Comparison of ENCODE assay signal across 15 cellular contexts in genomic region chr3:85535517-85535916, GRCh38.
"Had no signal": no experiment of that assay in that cellular context is flagged by ENCODE, and none has a peak within 500 bp of the region (broad histone marks: within the 10 kb centered on the region; RNA-seq: fewer than 3 reads in every experiment).

No MANE protein-coding gene starts in this region.

- FAIRE-seq: keratinocyte had no signal

- H3K9me3 Mint-ChIP-seq: endodermal cell; stimulated activated naive CD8-positive, alpha-beta T cell treated with anti-CD3 and anti-CD28 coated beads, Interleukin-15, Interleukin-2, amounts not matched to agents 100 ng/mL and 50 ng/mL, for 24 hours had no signal

- ATAC-seq: activated CD4-positive, CD25-positive, alpha-beta regulatory T cell treated with anti-CD3 and anti-CD28 coated beads, Interleukin-2, amount 50 U/mL, for 24 hours; activated CD8-positive, alpha-beta T cell treated with anti-CD3 and anti-CD28 coated beads, Interleukin-2, amount 10 ng/mL, durations not matched to agents 7 days and 5 days; body of pancreas; left lobe of liver had no signal

- H3K4me1 Mint-ChIP-seq: activated CD4-positive, alpha-beta T cell treated with anti-CD3 and anti-CD28 coated beads, Interleukin-2, amount 10 ng/mL, durations not matched to agents 7 days and 5 days had no signal

- H3K4me3 Mint-ChIP-seq: activated CD4-positive, alpha-beta T cell treated with anti-CD3 and anti-CD28 coated beads, Interleukin-2, amount 10 ng/mL, durations not matched to agents 7 days and 5 days; activated CD8-positive, alpha-beta T cell treated with anti-CD3 and anti-CD28 coated beads, Interleukin-2, amount 10 ng/mL, durations not matched to agents 7 days and 5 days; activated naive CD4-positive, alpha-beta T cell treated with anti-CD3 and anti-CD28 coated beads for 36 hours; activated T-cell treated with anti-CD3 and anti-CD28 coated beads, Interleukin-2, amount 50 U/mL, for 24 hours; endodermal cell; stimulated activated naive CD8-positive, alpha-beta T cell treated with anti-CD3 and anti-CD28 coated beads, Interleukin-15, Interleukin-2, amounts not matched to agents 100 ng/mL and 50 ng/mL, for 24 hours had no signal

- H3K27ac Mint-ChIP-seq: activated CD4-positive, alpha-beta T cell treated with anti-CD3 and anti-CD28 coated beads, Interleukin-2, amount 10 ng/mL, durations not matched to agents 7 days and 5 days; activated CD8-positive, alpha-beta T cell treated with anti-CD3 and anti-CD28 coated beads, Interleukin-2, amount 10 ng/mL, durations not matched to agents 7 days and 5 days; activated naive CD4-positive, alpha-beta T cell treated with anti-CD3 and anti-CD28 coated beads for 36 hours; activated T-cell treated with anti-CD3 and anti-CD28 coated beads, Interleukin-2, amount 50 U/mL, for 24 hours; endodermal cell; progenitor cell of endocrine pancreas; stimulated activated naive CD8-positive, alpha-beta T cell treated with anti-CD3 and anti-CD28 coated beads, Interleukin-15, Interleukin-2, amounts not matched to agents 100 ng/mL and 50 ng/mL, for 24 hours had no signal

- DNase-seq: activated CD4-positive, alpha-beta T cell treated with anti-CD3 and anti-CD28 coated beads, Interleukin-2, amount 10 ng/mL, durations not matched to agents 7 days and 5 days; activated CD8-positive, alpha-beta T cell treated with anti-CD3 and anti-CD28 coated beads, Interleukin-2, amount 10 ng/mL, durations not matched to agents 7 days and 5 days; activated naive CD4-positive, alpha-beta T cell treated with anti-CD3 and anti-CD28 coated beads for 36 hours; activated T-cell treated with anti-CD3 and anti-CD28 coated beads, Interleukin-2, amount 50 U/mL, for 24 hours; body of pancreas; colonic mucosa; endodermal cell; foreskin fibroblast; stimulated activated CD4-positive, alpha-beta T cell treated with anti-CD3 and anti-CD28 coated beads, Interleukin-2, amount 100 ng/mL, for 48 hours; transverse colon had no signal

- H3K27me3 Mint-ChIP-seq: activated CD4-positive, alpha-beta T cell treated with anti-CD3 and anti-CD28 coated beads, Interleukin-2, amount 10 ng/mL, durations not matched to agents 7 days and 5 days; activated T-cell treated with anti-CD3 and anti-CD28 coated beads, Interleukin-2, amount 50 U/mL, for 24 hours; progenitor cell of endocrine pancreas; stimulated activated naive CD8-positive, alpha-beta T cell treated with anti-CD3 and anti-CD28 coated beads, Interleukin-15, Interleukin-2, amounts not matched to agents 100 ng/mL and 50 ng/mL, for 24 hours had no signal
